ENCODE assay signal across 14 cellular contexts in genomic region chr10:125607689-125608290, GRCh38.
A peak's percentile ranks its signal among the peaks of the same experiment; 100 is the strongest.
DNase-seq lines count a peak whose midpoint lies in the region; ATAC-seq and TF ChIP-seq lines count a peak whose summit lies in the region.
"Had no signal": no experiment of that assay in that cellular context is flagged by ENCODE, and none has a peak within 500 bp of the region (broad histone marks: within the 10 kb centered on the region; RNA-seq: fewer than 3 reads in every experiment).

No MANE protein-coding gene starts in this region.

- TF ChIP-seq RAD21 in Ishikawa (IDR thresholded peaks at IDR 0.05; ENCODE audit: low read depth), result no peak

- DNase-seq in coronary artery (ENCODE audit: low spot score) (peak; percentile 31), epithelial cell of esophagus (ENCODE audit: low read depth) (peak; percentile 37), renal cortical epithelial cell (ENCODE audit: low read depth) (peak; percentile 14), H4 (ENCODE audit: low spot score) (no peak)
- DNase-seq: 8988T; C1 segment of cervical spinal cord; Calu3; CD4-positive, alpha-beta T cell; DMS 273 treated with DMSO at 0.1 percent for 48 hours had no signal

- H3K36me3 Mint-ChIP-seq in stimulated activated memory B cell treated with anti-CD40 and anti-IgM and Interleukin-4, amounts not matched to agents 10 μg/mL and 1 μg/mL and 100 μg/mL, for 72 hours, result no peaks in the 10 kb centered on the region

- no peaks in the 10 kb centered on the region for H3K27me3 Mint-ChIP-seq in stimulated activated memory B cell treated with anti-CD40 and anti-IgM and Interleukin-4, amounts not matched to agents 10 μg/mL and 1 μg/mL and 100 μg/mL, for 72 hours
- H3K27me3 Mint-ChIP-seq: CD4-positive, alpha-beta T cell had no signal

- H3K4me1 Mint-ChIP-seq in stimulated activated memory B cell treated with anti-CD40 and anti-IgM and Interleukin-4, amounts not matched to agents 10 μg/mL and 1 μg/mL and 100 μg/mL, for 72 hours, result no peaks in the 10 kb centered on the region
- H3K4me1 Mint-ChIP-seq: B cell had no signal

- no peak for TF ChIP-seq EP300 in Ishikawa (IDR thresholded peaks at IDR 0.05; ENCODE audit: borderline replicate concordance)

- TF ChIP-seq CTCF in coronary artery (IDR thresholded peaks at IDR 0.05) (no peak), epithelial cell of esophagus (IDR thresholded peaks at IDR 0.05; ENCODE audit: insufficient read depth, low read depth, low read length, missing control alignments) (no peak)

- H3K27ac ChIP-seq in coronary artery, result no peak overlapping the region

- H3K4me3 ChIP-seq in coronary artery, result no peak overlapping the region
- H3K4me3 ChIP-seq in epithelial cell of esophagus (ENCODE audit: low read length), result no peak overlapping the region

- no peak overlapping the region for H3K27ac Mint-ChIP-seq in stimulated activated memory B cell treated with anti-CD40 and anti-IgM and Interleukin-4, amounts not matched to agents 10 μg/mL and 1 μg/mL and 100 μg/mL, for 72 hours
- H3K27ac Mint-ChIP-seq: B cell; CD4-positive, alpha-beta T cell had no signal

- no peak overlapping the region for H3K4me3 Mint-ChIP-seq in stimulated activated memory B cell treated with anti-CD40 and anti-IgM and Interleukin-4, amounts not matched to agents 10 μg/mL and 1 μg/mL and 100 μg/mL, for 72 hours
- H3K4me3 Mint-ChIP-seq: B cell; CD4-positive, alpha-beta T cell had no signal

- no peak for ATAC-seq in GM21576 (IDR thresholded peaks at IDR 0.05; ENCODE audit: unreplicated experiment)
- ATAC-seq in stimulated activated memory B cell treated with anti-CD40 and anti-IgM and Interleukin-4, amounts not matched to agents 10 μg/mL and 1 μg/mL and 100 μg/mL, for 72 hours, result no peak
- ATAC-seq: HCT116 had no signal

- peaks cover 3% of the 10 kb centered on the region for H3K9me3 Mint-ChIP-seq in stimulated activated memory B cell treated with anti-CD40 and anti-IgM and Interleukin-4, amounts not matched to agents 10 μg/mL and 1 μg/mL and 100 μg/mL, for 72 hours
- H3K9me3 Mint-ChIP-seq: CD4-positive, alpha-beta T cell had no signal

TF ChIP-seq in Ishikawa, 13 proteins besides CTCF, POLR2A, EP300 and RAD21:
- no peak for TF ChIP-seq FOXM1 (IDR thresholded peaks at IDR 0.05; ENCODE audit: borderline replicate concordance, low read depth)
- TF ChIP-seq, protein P1, sequence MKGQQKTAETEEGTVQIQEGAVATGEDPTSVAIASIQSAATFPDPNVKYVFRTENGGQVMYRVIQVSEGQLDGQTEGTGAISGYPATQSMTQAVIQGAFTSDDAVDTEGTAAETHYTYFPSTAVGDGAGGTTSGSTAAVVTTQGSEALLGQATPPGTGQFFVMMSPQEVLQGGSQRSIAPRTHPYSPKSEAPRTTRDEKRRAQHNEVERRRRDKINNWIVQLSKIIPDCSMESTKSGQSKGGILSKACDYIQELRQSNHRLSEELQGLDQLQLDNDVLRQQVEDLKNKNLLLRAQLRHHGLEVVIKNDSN (IDR thresholded peaks at IDR 0.05), result peak; percentile 51; the same call in 1 of the 2 replicates
